In the genomic region with DNA sequence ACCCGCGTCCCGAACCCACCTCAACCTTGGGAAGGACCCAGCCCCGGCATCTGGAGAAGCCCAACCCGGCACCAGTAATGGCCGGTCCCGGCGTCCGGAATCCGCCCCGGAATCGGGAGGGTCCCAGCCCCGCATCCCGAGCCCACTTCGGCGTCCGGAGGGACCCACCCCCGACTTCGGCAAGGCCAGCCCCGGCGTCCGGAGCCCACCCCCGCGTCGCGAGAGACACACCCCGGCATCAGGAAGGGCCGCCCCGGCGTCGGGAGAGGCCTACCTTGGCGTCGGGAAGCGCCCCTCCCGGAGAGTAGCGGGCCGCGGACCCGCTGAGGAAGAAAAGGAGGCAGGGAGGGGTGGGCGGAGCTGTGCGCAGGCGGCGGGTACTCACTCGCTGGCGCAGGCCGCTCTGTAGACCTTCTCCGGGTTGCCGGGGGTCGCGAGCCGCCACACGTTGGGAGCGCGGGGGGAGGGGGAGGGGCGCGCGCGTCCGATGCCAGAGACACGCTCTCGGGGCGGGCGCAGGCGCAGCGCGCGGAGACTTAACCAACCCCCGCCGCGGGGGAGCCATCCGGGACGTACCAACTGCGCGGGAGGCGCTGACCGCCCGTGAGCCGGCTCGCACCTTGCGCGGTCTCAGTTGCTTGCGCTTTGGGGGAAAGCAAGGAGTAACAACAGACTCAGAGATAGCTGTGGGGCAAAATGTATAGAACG, we compare ENCODE assay signal across 1 cellular context.
TF ChIP-seq lines count a peak whose summit lies in the region.

UIMC1 (minus strand) TSS at position 515 of the 708 bp plus-strand sequence. CDS start 24,164 bp downstream, outside the sequence.

TF ChIP-seq in K562, 482 proteins besides CTCF, POLR2A, EP300 and RAD21 (continued from another document and continues in another):
- TF ChIP-seq CREB3 (tag; conservative IDR thresholded peaks at IDR 0.05; ENCODE audit: low read depth) (no peak), RBM22 (IDR thresholded peaks at IDR 0.05; ENCODE audit: low read depth, low read length, poor library complexity, severe bottlenecking) (peak; percentile 77), TOE1 (IDR thresholded peaks at IDR 0.05; ENCODE audit: borderline replicate concordance) (peak; percentile 79; the same call in 1 of the 2 replicates), TOE1 (CRISPR knock-in tag; IDR thresholded peaks at IDR 0.05; ENCODE audit: borderline replicate concordance, low read depth) (0 out of 2 replicates have a peak, but pooled peaks have one; percentile 5), ZBTB17 (CRISPR knock-in tag; IDR thresholded peaks at IDR 0.05) (no peak), BCOR (IDR thresholded peaks at IDR 0.05) (no peak), ZNF146 (CRISPR knock-in tag; IDR thresholded peaks at IDR 0.05; ENCODE audit: unreplicated experiment) (no peak), DNMT1 (IDR thresholded peaks at IDR 0.05) (no peak), ESRRA (IDR thresholded peaks at IDR 0.05; ENCODE audit: borderline replicate concordance, low read depth) (peak; percentile 42; the same call in 1 of the 2 replicates), ZSCAN32 (CRISPR knock-in tag; IDR thresholded peaks at IDR 0.05) (no peak), NRF1 (conservative IDR thresholded peaks at IDR 0.05 in 1 of 2, IDR thresholded peaks at IDR 0.05 in 1 of 2) (peak; percentile 96 to 97), RAD51 (IDR thresholded peaks at IDR 0.05; ENCODE audit: borderline replicate concordance, low read depth) (no peak), POLR2B (IDR thresholded peaks at IDR 0.05; ENCODE audit: low read depth, partially characterized antibody) (peak; percentile 32), FOXO4 (CRISPR knock-in tag; IDR thresholded peaks at IDR 0.05) (no peak), FOXK2 (conservative IDR thresholded peaks at IDR 0.05 in 1 of 2, IDR thresholded peaks at IDR 0.05 in 1 of 2; ENCODE audit: low read depth in 2 of 2) (peak in 1 of 2 experiments; percentile 99; a peak in 3 of 4 replicates), RNF2 (IDR thresholded peaks at IDR 0.05) (peak; percentile 74), SREBF2 (CRISPR knock-in tag; IDR thresholded peaks at IDR 0.05) (no peak), ESRRB (CRISPR knock-in tag; IDR thresholded peaks at IDR 0.05; ENCODE audit: borderline replicate concordance) (no peak), GABPB1 (CRISPR knock-in tag; IDR thresholded peaks at IDR 0.05) (peak; percentile 65), MAFK (IDR thresholded peaks at IDR 0.05; ENCODE audit: low read length) (0 out of 2 replicates have a peak, but pooled peaks have one; percentile 3), ATF7 (IDR thresholded peaks at IDR 0.05) (peak; percentile 99), ZBTB9 (CRISPR knock-in tag; IDR thresholded peaks at IDR 0.05) (no peak; the same call in 1 of the 2 replicates), BDP1 (IDR thresholded peaks at IDR 0.05; ENCODE audit: insufficient read depth, insufficient read length) (no peak), PBX2 (CRISPR knock-in tag; IDR thresholded peaks at IDR 0.05; ENCODE audit: low read depth) (no peak), PBX2 (tag; conservative IDR thresholded peaks at IDR 0.05; ENCODE audit: low read depth) (no peak), ETV6 (IDR thresholded peaks at IDR 0.05; ENCODE audit: borderline replicate concordance in 1 of 2, low read depth in 2 of 2, low read length in 1 of 2) (no peak; a peak in 1 of 4 replicates), ETV6 (CRISPR knock-in tag; IDR thresholded peaks at IDR 0.05; ENCODE audit: borderline replicate concordance) (peak; percentile 17; the same call in 1 of the 2 replicates), HDAC8 (tag; IDR thresholded peaks at IDR 0.05) (no peak), ZNF324 (CRISPR knock-in tag; IDR thresholded peaks at IDR 0.05) (no peak), TCF15 (CRISPR knock-in tag; IDR thresholded peaks at IDR 0.05) (no peak), LCOR (CRISPR knock-in tag; IDR thresholded peaks at IDR 0.05) (peak; percentile 92), RBM15 (IDR thresholded peaks at IDR 0.05; ENCODE audit: insufficient read depth, low read length) (no peak), HDAC1 (IDR thresholded peaks at IDR 0.05) (peak in 1 of 2 experiments; percentile 73; a peak in 2 of 4 replicates), ATF4 (CRISPR knock-in tag; IDR thresholded peaks at IDR 0.05) (no peak), KLF10 (CRISPR knock-in tag; IDR thresholded peaks at IDR 0.05) (no peak), NONO (IDR thresholded peaks at IDR 0.05; ENCODE audit: low read depth in 2 of 2, low read length in 1 of 2) (peak in 1 of 2 experiments; percentile 98; a peak in 2 of 4 replicates)
- TF ChIP-seq, protein P1, sequence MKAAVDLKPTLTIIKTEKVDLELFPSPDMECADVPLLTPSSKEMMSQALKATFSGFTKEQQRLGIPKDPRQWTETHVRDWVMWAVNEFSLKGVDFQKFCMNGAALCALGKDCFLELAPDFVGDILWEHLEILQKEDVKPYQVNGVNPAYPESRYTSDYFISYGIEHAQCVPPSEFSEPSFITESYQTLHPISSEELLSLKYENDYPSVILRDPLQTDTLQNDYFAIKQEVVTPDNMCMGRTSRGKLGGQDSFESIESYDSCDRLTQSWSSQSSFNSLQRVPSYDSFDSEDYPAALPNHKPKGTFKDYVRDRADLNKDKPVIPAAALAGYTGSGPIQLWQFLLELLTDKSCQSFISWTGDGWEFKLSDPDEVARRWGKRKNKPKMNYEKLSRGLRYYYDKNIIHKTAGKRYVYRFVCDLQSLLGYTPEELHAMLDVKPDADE (conservative IDR thresholded peaks at IDR 0.05; ENCODE audit: control insufficient read depth, low read depth, low read length), result peak; percentile 31; the same call in 1 of the 2 replicates
- TF ChIP-seq, protein P2, sequence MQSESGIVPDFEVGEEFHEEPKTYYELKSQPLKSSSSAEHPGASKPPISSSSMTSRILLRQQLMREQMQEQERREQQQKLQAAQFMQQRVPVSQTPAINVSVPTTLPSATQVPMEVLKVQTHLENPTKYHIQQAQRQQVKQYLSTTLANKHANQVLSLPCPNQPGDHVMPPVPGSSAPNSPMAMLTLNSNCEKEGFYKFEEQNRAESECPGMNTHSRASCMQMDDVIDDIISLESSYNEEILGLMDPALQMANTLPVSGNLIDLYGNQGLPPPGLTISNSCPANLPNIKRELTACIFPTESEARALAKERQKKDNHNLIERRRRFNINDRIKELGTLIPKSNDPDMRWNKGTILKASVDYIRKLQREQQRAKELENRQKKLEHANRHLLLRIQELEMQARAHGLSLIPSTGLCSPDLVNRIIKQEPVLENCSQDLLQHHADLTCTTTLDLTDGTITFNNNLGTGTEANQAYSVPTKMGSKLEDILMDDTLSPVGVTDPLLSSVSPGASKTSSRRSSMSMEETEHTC (IDR thresholded peaks at IDR 0.05), result 0 out of 2 replicates have a peak, but pooled peaks have one; percentile 29
- TF ChIP-seq, protein P3, sequence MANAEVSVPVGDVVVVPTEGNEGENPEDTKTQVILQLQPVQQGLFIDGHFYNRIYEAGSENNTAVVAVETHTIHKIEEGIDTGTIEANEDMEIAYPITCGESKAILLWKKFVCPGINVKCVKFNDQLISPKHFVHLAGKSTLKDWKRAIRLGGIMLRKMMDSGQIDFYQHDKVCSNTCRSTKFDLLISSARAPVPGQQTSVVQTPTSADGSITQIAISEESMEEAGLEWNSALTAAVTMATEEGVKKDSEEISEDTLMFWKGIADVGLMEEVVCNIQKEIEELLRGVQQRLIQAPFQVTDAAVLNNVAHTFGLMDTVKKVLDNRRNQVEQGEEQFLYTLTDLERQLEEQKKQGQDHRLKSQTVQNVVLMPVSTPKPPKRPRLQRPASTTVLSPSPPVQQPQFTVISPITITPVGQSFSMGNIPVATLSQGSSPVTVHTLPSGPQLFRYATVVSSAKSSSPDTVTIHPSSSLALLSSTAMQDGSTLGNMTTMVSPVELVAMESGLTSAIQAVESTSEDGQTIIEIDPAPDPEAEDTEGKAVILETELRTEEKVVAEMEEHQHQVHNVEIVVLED (CRISPR knock-in tag; IDR thresholded peaks at IDR 0.05), result peak; percentile 65; the same call in 1 of the 2 replicates
- TF ChIP-seq, protein P4, sequence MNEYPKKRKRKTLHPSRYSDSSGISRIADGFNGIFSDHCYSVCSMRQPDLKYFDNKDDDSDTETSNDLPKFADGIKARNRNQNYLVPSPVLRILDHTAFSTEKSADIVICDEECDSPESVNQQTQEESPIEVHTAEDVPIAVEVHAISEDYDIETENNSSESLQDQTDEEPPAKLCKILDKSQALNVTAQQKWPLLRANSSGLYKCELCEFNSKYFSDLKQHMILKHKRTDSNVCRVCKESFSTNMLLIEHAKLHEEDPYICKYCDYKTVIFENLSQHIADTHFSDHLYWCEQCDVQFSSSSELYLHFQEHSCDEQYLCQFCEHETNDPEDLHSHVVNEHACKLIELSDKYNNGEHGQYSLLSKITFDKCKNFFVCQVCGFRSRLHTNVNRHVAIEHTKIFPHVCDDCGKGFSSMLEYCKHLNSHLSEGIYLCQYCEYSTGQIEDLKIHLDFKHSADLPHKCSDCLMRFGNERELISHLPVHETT (CRISPR knock-in tag; conservative IDR thresholded peaks at IDR 0.05 in 1 of 2, IDR thresholded peaks at IDR 0.05 in 1 of 2), result peak; percentile 10 to 74; a peak in 1 of 4 replicates
- TF ChIP-seq, protein P5, sequence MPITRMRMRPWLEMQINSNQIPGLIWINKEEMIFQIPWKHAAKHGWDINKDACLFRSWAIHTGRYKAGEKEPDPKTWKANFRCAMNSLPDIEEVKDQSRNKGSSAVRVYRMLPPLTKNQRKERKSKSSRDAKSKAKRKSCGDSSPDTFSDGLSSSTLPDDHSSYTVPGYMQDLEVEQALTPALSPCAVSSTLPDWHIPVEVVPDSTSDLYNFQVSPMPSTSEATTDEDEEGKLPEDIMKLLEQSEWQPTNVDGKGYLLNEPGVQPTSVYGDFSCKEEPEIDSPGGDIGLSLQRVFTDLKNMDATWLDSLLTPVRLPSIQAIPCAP (CRISPR knock-in tag; IDR thresholded peaks at IDR 0.05; ENCODE audit: borderline replicate concordance), result no peak
- TF ChIP-seq, protein P6, sequence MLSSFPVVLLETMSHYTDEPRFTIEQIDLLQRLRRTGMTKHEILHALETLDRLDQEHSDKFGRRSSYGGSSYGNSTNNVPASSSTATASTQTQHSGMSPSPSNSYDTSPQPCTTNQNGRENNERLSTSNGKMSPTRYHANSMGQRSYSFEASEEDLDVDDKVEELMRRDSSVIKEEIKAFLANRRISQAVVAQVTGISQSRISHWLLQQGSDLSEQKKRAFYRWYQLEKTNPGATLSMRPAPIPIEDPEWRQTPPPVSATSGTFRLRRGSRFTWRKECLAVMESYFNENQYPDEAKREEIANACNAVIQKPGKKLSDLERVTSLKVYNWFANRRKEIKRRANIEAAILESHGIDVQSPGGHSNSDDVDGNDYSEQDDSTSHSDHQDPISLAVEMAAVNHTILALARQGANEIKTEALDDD (IDR thresholded peaks at IDR 0.05), result no peak
